In genomic region chr2:231708050-231708772, GRCh38 we compare ENCODE assay signal across 8 cellular contexts. TPM values are rescaled to one million over a fixed set of nuclear protein-coding genes. Genes with fewer than 3 reads are reported as not detected.
DNase-seq lines count a peak whose midpoint lies in the region; ATAC-seq, FAIRE-seq and TF ChIP-seq lines count a peak whose summit lies in the region.

Gene PTMA, plus strand, starts transcription at chr2:231708525. Its CDS starts 182 bp downstream, at chr2:231708707.

- H2AFZ ChIP-seq in keratinocyte (ENCODE audit: control insufficient read depth, low read length), result peak within 1 kb of the TSS; percentile 100

- H4K20me1 ChIP-seq in keratinocyte (ENCODE audit: control insufficient read depth, extremely low read depth, insufficient read depth, low read length), result peaks cover 20% of the 10 kb centered on the region

- peak within 1 kb of the TSS; percentile 98 for H3K9ac ChIP-seq in keratinocyte (ENCODE audit: control insufficient read depth, extremely low read depth, insufficient read depth, low read length)

- ATAC-seq in GM19043 (IDR thresholded peaks at IDR 0.05; ENCODE audit: low read depth, unreplicated experiment), result peak; percentile 60
- ATAC-seq in HG03378 (IDR thresholded peaks at IDR 0.05; ENCODE audit: unreplicated experiment), result peak; percentile 52

- peaks cover 46% of the 10 kb centered on the region for H3K79me2 ChIP-seq in keratinocyte (ENCODE audit: control insufficient read depth, insufficient read depth, low read length)

- dilution Hi-C loops in keratinocyte (cut with MboI; ENCODE audit: extremely low pct_ligation_motif_present, low sequenced_read_pairs), result no loop called here

- peak within 1 kb of the TSS; percentile 88 for H3K4me2 ChIP-seq in keratinocyte (ENCODE audit: control insufficient read depth, extremely low read depth, insufficient read depth, low read depth, low read length)

- FAIRE-seq in keratinocyte (lab: Jason Lieb, UNC), result no peak

- DNase-seq in AG09319 (ENCODE audit: extremely low read depth, low read depth), result peak; percentile 99
- DNase-seq in NCI-H460 (ENCODE audit: extremely low read depth, low read depth), result peak; percentile 99
- peak; percentile 99 for DNase-seq in activated CD4-positive, CD25-positive, alpha-beta regulatory T cell treated with anti-CD3 and anti-CD28 coated beads, Interleukin-2, amount 50 U/mL, for 72 hours
- DNase-seq in cerebellar nuclear complex (lab: John Stamatoyannopoulos, UW), result peak; percentile 88 to 98
- DNase-seq in keratinocyte (ENCODE audit: low read depth, low spot score), result peak; percentile 94
- DNase-seq in stimulated activated CD4-positive, alpha-beta T cell treated with anti-CD3 and anti-CD28 coated beads, Interleukin-15, amount 100 ng/mL, for 1 hour (ENCODE audit: low read depth in 1 of 2, low spot score in 1 of 2), result peak; percentile 100

- no peak for TF ChIP-seq CTCF in AG09319 (IDR thresholded peaks at IDR 0.05; ENCODE audit: low read depth, low read length)
- TF ChIP-seq CTCF in keratinocyte (optimal IDR thresholded peaks at IDR 0.05 in 1 of 3, IDR thresholded peaks at IDR 0.05 in 1 of 3, conservative IDR thresholded peaks at IDR 0.05 in 1 of 3; ENCODE audit: extremely low read depth in 1 of 3, insufficient read depth in 2 of 3, low read length in 3 of 3), result no peak

- H3K36me3 ChIP-seq in keratinocyte (ENCODE audit: control insufficient read depth in 2 of 2, extremely low read depth in 1 of 2, insufficient read depth in 2 of 2, low read length in 2 of 2), result peaks cover 9 to 12% of the 10 kb centered on the region in 2 experiments

- no peaks in the 10 kb centered on the region for H3K9me1 ChIP-seq in keratinocyte (ENCODE audit: control insufficient read depth, extremely low read depth, insufficient read depth, low read length)

- H3K27me3 ChIP-seq in keratinocyte (ENCODE audit: control insufficient read depth, extremely low read depth, insufficient read depth, low read length), result no peaks in the 10 kb centered on the region

- peak within 1 kb of the TSS; percentile 87 to 95 (median 93) for H3K4me3 ChIP-seq in keratinocyte (ENCODE audit: control insufficient read depth in 2 of 3, extremely low read depth in 1 of 3, insufficient read depth in 2 of 3, low read depth in 1 of 3, low read length in 3 of 3)

- H3K9me3 ChIP-seq in keratinocyte (ENCODE audit: control insufficient read depth, low read depth, low read length), result no peaks in the 10 kb centered on the region

- peaks cover 19% of the 10 kb centered on the region for H3K4me1 ChIP-seq in keratinocyte (ENCODE audit: control insufficient read depth, extremely low read depth, insufficient read depth, low read length)

- peak within 1 kb of the TSS; percentile 99 for H3K27ac ChIP-seq in keratinocyte (ENCODE audit: control insufficient read depth, insufficient read depth, low read length)

RNA-seq across cellular contexts. Expression of gene PTMA, which starts in this region (rescaled TPM):
- 1,434 and 1,752 TPM in 2 replicates for total RNA-seq in NCI-H460 (2014; rRNA removed; shearing (Covaris generic))
- 1,011 and 1,252 TPM in 2 replicates for polyA plus RNA-seq in NCI-H460 (2014; cell fraction: nucleus; rRNA removed)
- 200 to 691 TPM (median 598 TPM) in 3 replicates for polyA plus RNA-seq in keratinocyte
- polyA plus RNA-seq in keratinocyte (2011; ENCODE audit: low read depth), result 225 TPM
- polyA plus RNA-seq in keratinocyte (2011; cell fraction: cytosol; rRNA removed), result 365 and 669 TPM in 2 replicates
- 172 and 224 TPM in 2 replicates for polyA plus RNA-seq in keratinocyte (2011; cell fraction: nucleus; rRNA removed)
- 295 and 1,005 TPM in 2 replicates for polyA plus RNA-seq in keratinocyte (2012; ENCODE audit: low replicate concordance)
- 30.7 to 59.6 TPM (median 58.6 TPM) in 3 replicates for polyA minus RNA-seq in keratinocyte
- 399 TPM for polyA minus RNA-seq in keratinocyte (2011; cell fraction: cytosol; rRNA and poly(A)+ RNA removed)
- 57.3 and 58.8 TPM in 2 replicates for polyA minus RNA-seq in keratinocyte (2011; cell fraction: nucleus; rRNA and poly(A)+ RNA removed)

Comparison
In these comparisons a context has a peak if more than half of its experiments do, and no peak if none do; other contexts are left out.
1. Peak in every context shown above with its lines: DNase-seq, ATAC-seq, H3K4me3 ChIP-seq and H3K27ac ChIP-seq.